In genomic region chr1:9865745-9866144, GRCh38 we compare ENCODE assay signal across 1 cellular context.
TF ChIP-seq lines count a peak whose summit lies in the region.

No MANE protein-coding gene starts in this region.

TF ChIP-seq in WTC11, 78 proteins besides CTCF, POLR2A, EP300 and RAD21 (continued from another document):
- no peak for TF ChIP-seq PREB (CRISPR knock-in tag; IDR thresholded peaks at IDR 0.05; ENCODE audit: borderline replicate concordance)
- TF ChIP-seq ATF6 (CRISPR knock-in tag; IDR thresholded peaks at IDR 0.05), result no peak
- TF ChIP-seq TEAD1 (CRISPR knock-in tag; IDR thresholded peaks at IDR 0.05), result no peak
- no peak for TF ChIP-seq ZNF423 (CRISPR knock-in tag; IDR thresholded peaks at IDR 0.05)
- no peak for TF ChIP-seq ATF2 (CRISPR knock-in tag; IDR thresholded peaks at IDR 0.05; ENCODE audit: borderline replicate concordance, low read depth)
- no peak for TF ChIP-seq FOXJ3 (CRISPR knock-in tag; IDR thresholded peaks at IDR 0.05; ENCODE audit: borderline replicate concordance)
